ENCODE assay signal across 19 cellular contexts in the genomic region with DNA sequence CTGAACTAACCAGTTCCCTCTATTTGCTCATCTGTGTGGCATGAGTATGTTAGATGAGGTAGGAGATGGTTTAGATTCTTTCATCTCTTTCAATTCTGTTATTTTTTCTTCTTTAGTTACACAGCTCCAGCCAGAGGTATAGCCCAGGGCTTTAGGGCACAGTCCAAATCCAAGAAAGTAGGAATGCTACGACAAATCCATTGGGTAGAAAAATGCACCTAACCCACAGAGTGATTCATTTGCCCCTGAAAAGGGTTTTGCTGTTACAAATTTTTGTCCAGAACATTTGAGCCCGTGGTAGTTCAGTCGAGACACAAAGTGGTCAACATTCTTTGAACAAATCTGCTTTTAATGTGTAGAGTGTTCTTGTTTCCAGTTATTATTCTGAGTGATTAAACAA.
DNase-seq lines count a peak whose midpoint lies in the region; ATAC-seq and TF ChIP-seq lines count a peak whose summit lies in the region.
"Had no signal": no experiment of that assay in that cellular context is flagged by ENCODE, and none has a peak within 500 bp of the region (broad histone marks: within the 10 kb centered on the region; RNA-seq: fewer than 3 reads in every experiment).

No MANE protein-coding gene starts in this region.

- H3K4me1 Mint-ChIP-seq in CD8-positive, alpha-beta memory T cell, result no peaks in the 10 kb centered on the region

- no peaks in the 10 kb centered on the region for H3K27me3 ChIP-seq in prostate gland (replicated peaks; ENCODE audit: insufficient read depth)
- H3K27me3 ChIP-seq in CD8-positive, alpha-beta memory T cell (ENCODE audit: insufficient read depth, low read length, poor library complexity, severe bottlenecking), result no peaks in the 10 kb centered on the region
- H3K27me3 ChIP-seq: neural progenitor cell had no signal

- no peaks in the 10 kb centered on the region for H3K36me3 ChIP-seq in prostate gland
- no peaks in the 10 kb centered on the region for H3K36me3 ChIP-seq in CD8-positive, alpha-beta memory T cell (ENCODE audit: insufficient read depth, low read length)
- H3K36me3 ChIP-seq: neural progenitor cell, thoracic aorta had no signal

- POLR2A ChIA-PET in CD8-positive, alpha-beta memory T cell (lab: Charles Lee), result no interaction called here

- DNase-seq in AG09309 (ENCODE audit: low read depth) (peak; percentile 29), HT1080 (ENCODE audit: low read depth) (peak; percentile 27), astrocyte of the hippocampus (ENCODE audit: low read depth, low spot score) (peak; percentile 90), iris pigment epithelial cell (ENCODE audit: low read depth) (peak; percentile 76), prostate gland (ENCODE audit: low spot score) (no peak)
- DNase-seq in CD8-positive, alpha-beta memory T cell, result no peak
- DNase-seq: activated CD4-positive, alpha-beta T cell treated with anti-CD3 and anti-CD28 coated beads, Interleukin-2, amount 50 U/mL, for 4 hours; AML-193; COR-L47; cortex of kidney; KBM-7; NCI-H2029 treated with DMSO at 0.1 percent for 48 hours; NCI-H510A treated with DMSO at 0.1 percent for 48 hours had no signal

- intact Hi-C loops in prostate gland (cut with DNase I), result no loop called here

- no peaks in the 10 kb centered on the region for H3K9me3 ChIP-seq in prostate gland
- no peaks in the 10 kb centered on the region for H3K9me3 ChIP-seq in CD8-positive, alpha-beta memory T cell (ENCODE audit: low read length)
- H3K9me3 ChIP-seq: thoracic aorta had no signal

- TF ChIP-seq CTCF in AG09309 (IDR thresholded peaks at IDR 0.05; ENCODE audit: control insufficient read depth, insufficient read depth, low read depth, low read length, missing control alignments) (no peak), prostate gland (IDR thresholded peaks at IDR 0.05) (no peak)

- WGBS in prostate gland, result 53% methylated on average over 3 of the region's 3 CpGs

- H3K4me1 ChIP-seq in prostate gland (replicated peaks), result no peaks in the 10 kb centered on the region
- no peaks in the 10 kb centered on the region for H3K4me1 ChIP-seq in CD8-positive, alpha-beta memory T cell (ENCODE audit: insufficient read depth, low read length)
- H3K4me1 ChIP-seq: neural progenitor cell had no signal

- H3K4me3 Mint-ChIP-seq in CD8-positive, alpha-beta memory T cell, result no peak overlapping the region
- H3K4me3 Mint-ChIP-seq: brain, neural progenitor cell had no signal

- H3K27ac ChIP-seq in prostate gland, result no peak overlapping the region
- no peak overlapping the region for H3K27ac ChIP-seq in CD8-positive, alpha-beta memory T cell (ENCODE audit: low read depth, low read length)
- H3K27ac ChIP-seq: neural progenitor cell, RWPE1, thoracic aorta had no signal

- no peak overlapping the region for H3K4me3 ChIP-seq in AG09309 (ENCODE audit: control insufficient read depth, low read depth, low read length)
- H3K4me3 ChIP-seq in prostate gland, result no peak overlapping the region
- no peak overlapping the region for H3K4me3 ChIP-seq in CD8-positive, alpha-beta memory T cell (ENCODE audit: low read length)
- H3K4me3 ChIP-seq: neural progenitor cell, thoracic aorta had no signal

- H3K27ac Mint-ChIP-seq in CD8-positive, alpha-beta memory T cell, result no peak overlapping the region
- H3K27ac Mint-ChIP-seq: neural progenitor cell had no signal

- TF ChIP-seq POLR2A in GM18505 (IDR thresholded peaks at IDR 0.05; ENCODE audit: borderline replicate concordance, extremely low read depth, insufficient read depth, insufficient read length) (no peak), prostate gland (IDR thresholded peaks at IDR 0.05) (no peak)

- ATAC-seq in GM18505 (IDR thresholded peaks at IDR 0.05; ENCODE audit: unreplicated experiment) (no peak), HG03095 (IDR thresholded peaks at IDR 0.05; ENCODE audit: unreplicated experiment) (no peak)

- peaks cover 0 to 2% of the 10 kb centered on the region in 2 donors for H3K27me3 Mint-ChIP-seq in CD8-positive, alpha-beta memory T cell

- no peaks in the 10 kb centered on the region for H3K36me3 Mint-ChIP-seq in CD8-positive, alpha-beta memory T cell
- H3K36me3 Mint-ChIP-seq: brain had no signal

- CTCF ChIA-PET in CD8-positive, alpha-beta memory T cell (lab: Charles Lee), result no interaction called here

- peaks cover 0 to 5% (median 0%) of the 10 kb centered on the region in 5 donors for H3K9me3 Mint-ChIP-seq in CD8-positive, alpha-beta memory T cell

Comparison
In these comparisons a context has a peak if more than half of its experiments do, and no peak if none do; other contexts are left out.
1. DNase-seq: peak in AG09309 (single experiment), HT1080 (single experiment), astrocyte of the hippocampus (single experiment) and iris pigment epithelial cell (single experiment); none in prostate gland (single experiment) and CD8-positive, alpha-beta memory T cell (0 of 5).